ENCODE assay signal across 20 cellular contexts in genomic region chr5:159440235-159440634, GRCh38.
A peak's percentile ranks its signal among the peaks of the same experiment; 100 is the strongest.
DNase-seq lines count a peak whose midpoint lies in the region; ATAC-seq and TF ChIP-seq lines count a peak whose summit lies in the region.
"Had no signal": no experiment of that assay in that cellular context is flagged by ENCODE, and none has a peak within 500 bp of the region (broad histone marks: within the 10 kb centered on the region; RNA-seq: fewer than 3 reads in every experiment).

No MANE protein-coding gene starts in this region.

- H3K4me3 ChIP-seq in BLaER1 treated with 17β-estradiol and CSF1 and Interleukin-3, amounts not matched to agents 10 nM and 100 nM, result no peak overlapping the region
- H3K4me3 ChIP-seq in H7 (ENCODE audit: insufficient read depth, low read depth, low read length) (no peak overlapping the region), OCI-LY7 (ENCODE audit: low read depth, low read length, poor library complexity, severe bottlenecking) (no peak overlapping the region), breast epithelium (no peak overlapping the region)

- BruUV-seq in OCI-LY7 (replicated peaks; lab: Mats Ljungman, UMichigan), result no TSS peak

- no peaks in the 10 kb centered on the region for H3K27me3 ChIP-seq in BLaER1 treated with 17β-estradiol and CSF1 and Interleukin-3, amounts not matched to agents 10 nM and 100 nM
- H3K27me3 ChIP-seq in H7 (ENCODE audit: control insufficient read depth, insufficient read depth, low read length) (no peaks in the 10 kb centered on the region), breast epithelium (no peaks in the 10 kb centered on the region)

- H3K27ac Mint-ChIP-seq in osteocyte (ENCODE audit: unreplicated experiment), result no peak overlapping the region
- H3K27ac Mint-ChIP-seq: activated CD8-positive, alpha-beta T cell treated with anti-CD3 and anti-CD28 coated beads for 36 hours; activated T-helper 17 cell treated with anti-CD3 and anti-CD28 coated beads, Interleukin-2, amount 50 U/mL, for 72 hours; stimulated activated naive CD8-positive, alpha-beta T cell treated with anti-CD3 and anti-CD28 coated beads, Interleukin-15, Interleukin-2, amounts not matched to agents 100 ng/mL and 50 ng/mL, for 24 hours had no signal

- H3K36me3 ChIP-seq in BLaER1 treated with 17β-estradiol and CSF1 and Interleukin-3, amounts not matched to agents 10 nM and 100 nM, result no peaks in the 10 kb centered on the region
- H3K36me3 ChIP-seq in H7 (replicated peaks; ENCODE audit: control insufficient read depth, insufficient read depth, low read length), result no peaks in the 10 kb centered on the region
- no peaks in the 10 kb centered on the region for H3K36me3 ChIP-seq in OCI-LY7 (ENCODE audit: insufficient read depth, low read length)
- no peaks in the 10 kb centered on the region for H3K36me3 ChIP-seq in breast epithelium

- peaks cover 1% of the 10 kb centered on the region for H3K4me1 Mint-ChIP-seq in osteocyte (ENCODE audit: unreplicated experiment)

- no peak overlapping the region for H3K4me3 Mint-ChIP-seq in osteocyte (ENCODE audit: unreplicated experiment)
- H3K4me3 Mint-ChIP-seq: activated CD8-positive, alpha-beta T cell treated with anti-CD3 and anti-CD28 coated beads for 36 hours; activated T-helper 17 cell treated with anti-CD3 and anti-CD28 coated beads, Interleukin-2, amount 50 U/mL, for 72 hours; stimulated activated naive CD8-positive, alpha-beta T cell treated with anti-CD3 and anti-CD28 coated beads, Interleukin-15, Interleukin-2, amounts not matched to agents 100 ng/mL and 50 ng/mL, for 24 hours had no signal

- H3K9me3 Mint-ChIP-seq in osteocyte (ENCODE audit: unreplicated experiment), result no peaks in the 10 kb centered on the region
- H3K9me3 Mint-ChIP-seq: activated CD8-positive, alpha-beta T cell treated with anti-CD3 and anti-CD28 coated beads for 36 hours; activated T-helper 17 cell treated with anti-CD3 and anti-CD28 coated beads, Interleukin-2, amount 50 U/mL, for 72 hours; stimulated activated naive CD8-positive, alpha-beta T cell treated with anti-CD3 and anti-CD28 coated beads, Interleukin-15, Interleukin-2, amounts not matched to agents 100 ng/mL and 50 ng/mL, for 24 hours had no signal

- H3K9me3 ChIP-seq in BLaER1 treated with 17β-estradiol and CSF1 and Interleukin-3, amounts not matched to agents 10 nM and 100 nM (replicated peaks in 1 of 11), result no peaks in the 10 kb centered on the region
- H3K9me3 ChIP-seq in OCI-LY7 (ENCODE audit: low read length), result no peaks in the 10 kb centered on the region
- H3K9me3 ChIP-seq in breast epithelium, result no peaks in the 10 kb centered on the region
- H3K9me3 ChIP-seq: SK-N-SH had no signal

- H3K36me3 Mint-ChIP-seq in osteocyte (ENCODE audit: unreplicated experiment), result no peaks in the 10 kb centered on the region

- peak; percentile 57 for ATAC-seq in GM18907 (IDR thresholded peaks at IDR 0.05; ENCODE audit: unreplicated experiment)
- ATAC-seq: activated CD8-positive, alpha-beta T cell treated with anti-CD3 and anti-CD28 coated beads for 36 hours; activated T-helper 17 cell treated with anti-CD3 and anti-CD28 coated beads, Interleukin-2, amount 50 U/mL, for 72 hours; HCT116 had no signal

- 0 out of 2 replicates have a peak, but pooled peaks have one; percentile 12 for TF ChIP-seq CTCF in OCI-LY7 (conservative IDR thresholded peaks at IDR 0.05; ENCODE audit: low read length)
- no peak for TF ChIP-seq CTCF in breast epithelium (IDR thresholded peaks at IDR 0.05)
- TF ChIP-seq CTCF in osteocyte (IDR thresholded peaks at IDR 0.05), result no peak

- CTCF ChIA-PET in OCI-LY7 (lab: Charles Lee; ENCODE audit: unreplicated experiment), result no interaction called here

- H3K27ac ChIP-seq in BLaER1 treated with 17β-estradiol and CSF1 and Interleukin-3, amounts not matched to agents 10 nM and 100 nM, result no peak overlapping the region
- H3K27ac ChIP-seq in OCI-LY7 (ENCODE audit: low read depth, low read length, poor library complexity, severe bottlenecking), result no peak overlapping the region
- H3K27ac ChIP-seq in breast epithelium, result no peak overlapping the region

- no peaks in the 10 kb centered on the region for H3K9me2 ChIP-seq in OCI-LY7 (ENCODE audit: insufficient read depth, low read length)
- H3K9me2 ChIP-seq: SK-N-SH had no signal

- no peaks in the 10 kb centered on the region for H3K79me2 ChIP-seq in OCI-LY7 (ENCODE audit: insufficient read depth, low read depth, low read length)

- H2AFZ ChIP-seq in OCI-LY7 (ENCODE audit: low read length), result no peak overlapping the region

- H3K9ac ChIP-seq in BLaER1 treated with 17β-estradiol and CSF1 and Interleukin-3, amounts not matched to agents 10 nM and 100 nM, result no peak overlapping the region
- H3K9ac ChIP-seq: SK-N-SH had no signal

- TF ChIP-seq POLR2A in breast epithelium (IDR thresholded peaks at IDR 0.05), result no peak

- peaks cover 0 to 13% (median 10%) of the 10 kb centered on the region in 10 experiments; a peak in 14 of 20 replicates for H3K4me1 ChIP-seq in BLaER1 treated with 17β-estradiol and CSF1 and Interleukin-3, amounts not matched to agents 10 nM and 100 nM
- H3K4me1 ChIP-seq in OCI-LY7 (ENCODE audit: insufficient read depth, low read length, poor library complexity, severe bottlenecking) (no peaks in the 10 kb centered on the region), breast epithelium (no peaks in the 10 kb centered on the region)

- no peaks in the 10 kb centered on the region for H4K20me1 ChIP-seq in BLaER1 treated with 17β-estradiol and CSF1 and Interleukin-3, amounts not matched to agents 10 nM and 100 nM
- H4K20me1 ChIP-seq in OCI-LY7 (ENCODE audit: insufficient read depth, low read length), result no peaks in the 10 kb centered on the region

- H3K27me3 Mint-ChIP-seq in osteocyte (ENCODE audit: unreplicated experiment), result peaks cover 63% of the 10 kb centered on the region
- H3K27me3 Mint-ChIP-seq: activated T-helper 17 cell treated with anti-CD3 and anti-CD28 coated beads, Interleukin-2, amount 50 U/mL, for 72 hours; stimulated activated naive CD8-positive, alpha-beta T cell treated with anti-CD3 and anti-CD28 coated beads, Interleukin-15, Interleukin-2, amounts not matched to agents 100 ng/mL and 50 ng/mL, for 24 hours had no signal

- POLR2A ChIA-PET in OCI-LY7 (lab: Charles Lee), result no interaction called here

- H3K4me2 ChIP-seq in BLaER1 treated with 17β-estradiol and CSF1 and Interleukin-3, amounts not matched to agents 10 nM and 100 nM, result peak overlapping the region in 8 of 11 experiments; percentile 11 to 52 (median 36); a peak in 14 of 22 replicates
- H3K4me2 ChIP-seq in OCI-LY7 (ENCODE audit: low read length), result no peak overlapping the region
- H3K4me2 ChIP-seq: SK-N-SH had no signal

- intact Hi-C loops in OCI-LY7 (cut with micrococcal nuclease; ENCODE audit: unreplicated experiment) (loop anchor here (5.0 kb wide), 1 partner anchor 547 kb away; no protein-coding TSS in a partner anchor), breast epithelium (cut with DNase I; ENCODE audit: low total_unique reads) (no loop called here)

- DNase-seq in H7, result peak; percentile 10
- no peak for DNase-seq in OCI-LY7 (ENCODE audit: low spot score)
- no peak for DNase-seq in NCI-H2029 (lab: John Stamatoyannopoulos, UW)
- no peak for DNase-seq in breast epithelium (ENCODE audit: low spot score in 2 of 2)
- DNase-seq in osteocyte (ENCODE audit: extremely low spot score, unreplicated experiment), result no peak
- DNase-seq in NOMO-1 (lab: John Stamatoyannopoulos, UW; ENCODE audit: unreplicated experiment in 2 of 2), result no peak
- DNase-seq: activated CD8-positive, alpha-beta T cell treated with anti-CD3 and anti-CD28 coated beads for 36 hours; cortex of kidney; erythroblast; GF-D8; kidney glomerular epithelial cell; NCI-H2227 treated with DMSO at 0.1 percent for 48 hours; occipital lobe; OCI-M1; SK-N-SH had no signal
